ENCODE assay signal across 8 cellular contexts in genomic region chr2:120442923-120443571, GRCh38.
DNase-seq lines count a peak whose midpoint lies in the region; ATAC-seq and TF ChIP-seq lines count a peak whose summit lies in the region.

No MANE protein-coding gene starts in this region.

- intact Hi-C loops in transverse colon (cut with DNase I; ENCODE audit: low total_unique reads) = no loop called here

- H3K4me3 ChIP-seq in ectodermal cell (ENCODE audit: insufficient read depth, low read depth, low read length) (peak overlapping the region; percentile 31), transverse colon (peak overlapping the region in 3 of 4 donors; percentile 1 to 41 (median 25)), tibial nerve (peak overlapping the region in 2 of 4 donors; percentile 21 to 38)

- no peak for TF ChIP-seq POLR2A in transverse colon (IDR thresholded peaks at IDR 0.05)
- TF ChIP-seq POLR2A in tibial nerve (IDR thresholded peaks at IDR 0.05) = no peak

- H3K36me3 Mint-ChIP-seq in mesothelial cell of epicardium = no peaks in the 10 kb centered on the region

- H3K9me3 ChIP-seq in ectodermal cell (ENCODE audit: control insufficient read depth, low read length) (no peaks in the 10 kb centered on the region), transverse colon (no peaks in the 10 kb centered on the region), tibial nerve (no peaks in the 10 kb centered on the region)

- in situ Hi-C loops in transverse colon (cut with MboI; ENCODE audit: low pct_ligation_motif_present in 1 of 4, low pct_unique_long_range_greater_than_20kb in 1 of 4, low sequenced_read_pairs in 3 of 4) = no loop called here

- peaks cover 12% of the 10 kb centered on the region for H3K4me1 Mint-ChIP-seq in mesothelial cell of epicardium

- ATAC-seq in GM21529 (IDR thresholded peaks at IDR 0.05; ENCODE audit: unreplicated experiment) = no peak

- TF ChIP-seq EP300 in transverse colon (IDR thresholded peaks at IDR 0.05; ENCODE audit: low read depth) = no peak
- no peak for TF ChIP-seq EP300 in tibial nerve (IDR thresholded peaks at IDR 0.05)

- no peak for TF ChIP-seq CTCF in mesothelial cell of epicardium (IDR thresholded peaks at IDR 0.05; ENCODE audit: unreplicated experiment)
- TF ChIP-seq CTCF in transverse colon (IDR thresholded peaks at IDR 0.05) = no peak
- TF ChIP-seq CTCF in tibial nerve (IDR thresholded peaks at IDR 0.05) = no peak

- H3K4me1 ChIP-seq in ectodermal cell (ENCODE audit: control insufficient read depth, insufficient read depth, low read length) (peaks cover 17% of the 10 kb centered on the region), transverse colon (peaks cover 0 to 15% (median 14%) of the 10 kb centered on the region in 4 donors), tibial nerve (peaks cover 0 to 23% (median 12%) of the 10 kb centered on the region in 4 donors)

- DNase-seq in activated CD8-positive, alpha-beta memory T cell treated with anti-CD3 and anti-CD28 coated beads for 24 hours = peak; percentile 61
- DNase-seq in activated CD8-positive, alpha-beta memory T cell treated with anti-CD3 and anti-CD28 coated beads, Interleukin-2, amount 50 U/mL, for 4 hours = no peak
- peak; percentile 70 to 81 for DNase-seq in mesothelial cell of epicardium (ENCODE audit: low spot score in 2 of 2, unreplicated experiment in 2 of 2)
- peak; percentile 81 for DNase-seq in transverse colon
- DNase-seq in tibial nerve (ENCODE audit: low spot score in 2 of 2) = no peak
- no peak for DNase-seq in T-helper 9 cell

- WGBS in ectodermal cell, 2 experiments = 8% methylated on average over 50 of the region's 50 CpGs
- 23 to 30% methylated on average over 2 to 47 of the region's 50 CpGs for WGBS in transverse colon (ENCODE audit: low coverage in 1 of 2), 2 donors
- 13 to 15% methylated on average over 38 to 41 of the region's 50 CpGs for WGBS in tibial nerve, 2 donors

- peak overlapping the region; percentile 77 for H3K4me3 Mint-ChIP-seq in mesothelial cell of epicardium

- H3K36me3 ChIP-seq in ectodermal cell (ENCODE audit: control insufficient read depth, insufficient read depth, low read length) = no peaks in the 10 kb centered on the region
- no peaks in the 10 kb centered on the region for H3K36me3 ChIP-seq in transverse colon
- H3K36me3 ChIP-seq in tibial nerve = no peaks in the 10 kb centered on the region

- H3K27ac Mint-ChIP-seq in mesothelial cell of epicardium = peak overlapping the region; percentile 52

- peaks cover 84% of the 10 kb centered on the region for H3K27me3 ChIP-seq in ectodermal cell (ENCODE audit: control insufficient read depth, insufficient read depth, low read length, poor library complexity, severe bottlenecking)
- peaks cover 45% of the 10 kb centered on the region for H3K27me3 ChIP-seq in transverse colon
- peaks cover 0 to 61% of the 10 kb centered on the region in 2 donors for H3K27me3 ChIP-seq in tibial nerve

- H3K27ac ChIP-seq in ectodermal cell (ENCODE audit: insufficient read depth, low read depth, low read length, poor library complexity, severe bottlenecking) (no peak overlapping the region), transverse colon (peak overlapping the region in 1 of 4 donors; percentile 21), tibial nerve (no peak overlapping the region)

- H3K9me3 Mint-ChIP-seq in mesothelial cell of epicardium = no peaks in the 10 kb centered on the region

- peaks cover 73% of the 10 kb centered on the region for H3K27me3 Mint-ChIP-seq in mesothelial cell of epicardium (ENCODE audit: low read depth)

Comparison
In these comparisons a context has a peak if more than half of its experiments do, and no peak if none do; other contexts are left out.
1. DNase-seq: peak in activated CD8-positive, alpha-beta memory T cell treated with anti-CD3 and anti-CD28 coated beads for 24 hours (single experiment), mesothelial cell of epicardium (2 of 2) and transverse colon (single experiment); none in activated CD8-positive, alpha-beta memory T cell treated with anti-CD3 and anti-CD28 coated beads, Interleukin-2, amount 50 U/mL, for 4 hours (single experiment), tibial nerve (0 of 2) and T-helper 9 cell (single experiment).